In the genomic region with DNA sequence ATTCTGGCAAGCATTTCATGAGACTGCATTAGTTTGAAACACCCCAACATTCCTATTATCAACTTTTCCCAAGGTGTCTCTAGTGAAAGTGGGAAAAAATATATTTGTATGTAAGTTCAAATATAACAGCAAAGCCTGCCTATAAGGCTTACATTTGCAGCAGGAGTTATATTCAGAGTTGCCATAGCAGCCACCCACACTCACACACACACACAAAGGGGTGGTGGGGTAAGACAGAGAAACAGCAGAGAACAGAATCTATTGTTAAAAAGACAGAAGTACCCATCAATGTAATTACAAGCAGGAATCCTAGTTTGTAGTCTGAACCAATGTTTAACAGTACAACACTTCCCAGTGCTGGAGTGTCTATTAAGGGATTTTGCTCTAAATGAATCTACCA, we compare ENCODE assay signal across 19 cellular contexts. TPM values are rescaled to one million over a fixed set of nuclear protein-coding genes. Genes with fewer than 3 reads are reported as not detected.
"Had no signal": no experiment of that assay in that cellular context is flagged by ENCODE, and none has a peak within 500 bp of the region (broad histone marks: within the 10 kb centered on the region; RNA-seq: fewer than 3 reads in every experiment).

No MANE protein-coding gene starts in this region.

- H3K36me3 Mint-ChIP-seq: activated CD4-positive, alpha-beta memory T cell treated with anti-CD3 and anti-CD28 coated beads for 36 hours; activated naive CD8-positive, alpha-beta T cell treated with anti-CD3 and anti-CD28 coated beads for 36 hours; mesothelial cell of epicardium; stimulated activated effector memory CD8-positive, alpha-beta T cell treated with anti-CD3 and anti-CD28 coated beads, Interleukin-12 subunit alpha, Interleukin-12 subunit beta, amount 100 ng/mL, for 72 hours had no signal

- ATAC-seq: activated T-cell treated with anti-CD3 and anti-CD28 coated beads, Interleukin-2, amount 50 U/mL, for 4 hours; right cardiac atrium; stimulated activated effector memory CD8-positive, alpha-beta T cell treated with anti-CD3 and anti-CD28 coated beads, Interleukin-12 subunit alpha, Interleukin-12 subunit beta, amount 100 ng/mL, for 72 hours had no signal

- H3K27ac ChIP-seq: cardiac muscle cell, coronary artery, thyroid gland, vagina had no signal

- H3K4me1 Mint-ChIP-seq: activated naive CD8-positive, alpha-beta T cell treated with anti-CD3 and anti-CD28 coated beads for 36 hours; mesothelial cell of epicardium; stimulated activated effector memory CD8-positive, alpha-beta T cell treated with anti-CD3 and anti-CD28 coated beads, Interleukin-12 subunit alpha, Interleukin-12 subunit beta, amount 100 ng/mL, for 72 hours had no signal

- H3K4me3 ChIP-seq: cardiac muscle cell, coronary artery, thyroid gland, vagina had no signal

- H3K27me3 ChIP-seq: cardiac muscle cell, thyroid gland, vagina had no signal

- H3K9me3 Mint-ChIP-seq: activated CD4-positive, alpha-beta memory T cell treated with anti-CD3 and anti-CD28 coated beads for 36 hours; activated naive CD8-positive, alpha-beta T cell treated with anti-CD3 and anti-CD28 coated beads for 36 hours; activated T-cell treated with anti-CD3 and anti-CD28 coated beads, Interleukin-2, amount 50 U/mL, for 4 hours; mesothelial cell of epicardium; stimulated activated effector memory CD8-positive, alpha-beta T cell treated with anti-CD3 and anti-CD28 coated beads, Interleukin-12 subunit alpha, Interleukin-12 subunit beta, amount 100 ng/mL, for 72 hours had no signal

- H3K4me3 Mint-ChIP-seq: activated CD4-positive, alpha-beta memory T cell treated with anti-CD3 and anti-CD28 coated beads for 36 hours; activated naive CD8-positive, alpha-beta T cell treated with anti-CD3 and anti-CD28 coated beads for 36 hours; activated T-cell treated with anti-CD3 and anti-CD28 coated beads, Interleukin-2, amount 50 U/mL, for 4 hours; mesothelial cell of epicardium; stimulated activated effector memory CD8-positive, alpha-beta T cell treated with anti-CD3 and anti-CD28 coated beads, Interleukin-12 subunit alpha, Interleukin-12 subunit beta, amount 100 ng/mL, for 72 hours had no signal

- H3K4me1 ChIP-seq: thyroid gland, vagina had no signal

- H3K9me3 ChIP-seq: thyroid gland, vagina had no signal

- DNase-seq: activated CD4-positive, alpha-beta memory T cell treated with anti-CD3 and anti-CD28 coated beads for 36 hours; activated CD4-positive, CD25-positive, alpha-beta regulatory T cell treated with anti-CD3 and anti-CD28 coated beads, Interleukin-2, amount 50 U/mL, for 72 hours; activated gamma-delta T cell; activated naive CD8-positive, alpha-beta T cell treated with anti-CD3 and anti-CD28 coated beads for 36 hours; activated T-cell treated with anti-CD3 and anti-CD28 coated beads, Interleukin-2, amount 50 U/mL, for 4 hours; aorta; effector CD4-positive, alpha-beta T cell; hippocampal formation; posterior cingulate gyrus; right cardiac atrium; small intestine; T-helper 9 cell; thyroid gland had no signal

- H3K36me3 ChIP-seq: cardiac muscle cell, thyroid gland, vagina had no signal

- H3K27ac Mint-ChIP-seq: activated CD4-positive, alpha-beta memory T cell treated with anti-CD3 and anti-CD28 coated beads for 36 hours; activated naive CD8-positive, alpha-beta T cell treated with anti-CD3 and anti-CD28 coated beads for 36 hours; mesothelial cell of epicardium; stimulated activated effector memory CD8-positive, alpha-beta T cell treated with anti-CD3 and anti-CD28 coated beads, Interleukin-12 subunit alpha, Interleukin-12 subunit beta, amount 100 ng/mL, for 72 hours had no signal

- H3K27me3 Mint-ChIP-seq: activated CD4-positive, alpha-beta memory T cell treated with anti-CD3 and anti-CD28 coated beads for 36 hours; activated naive CD8-positive, alpha-beta T cell treated with anti-CD3 and anti-CD28 coated beads for 36 hours had no signal

RNA-seq across cellular contexts. Expression of a gene that starts 55.1 kb away (rescaled TPM):
- polyA plus RNA-seq: aorta, endothelial cell of umbilical vein, right cardiac atrium had no signal
